1 cellular context compared by ENCODE assay signal in genomic region chr22:39367040-39367439, GRCh38.
TF ChIP-seq lines count a peak whose summit lies in the region.

No MANE protein-coding gene starts in this region.

TF ChIP-seq in WTC11, 78 proteins besides CTCF, POLR2A, EP300 and RAD21 (continued from another document):
- TF ChIP-seq SP1 (CRISPR knock-in tag; conservative IDR thresholded peaks at IDR 0.05) (no peak), ESRRA (CRISPR knock-in tag; IDR thresholded peaks at IDR 0.05; ENCODE audit: borderline replicate concordance) (no peak), SOX15 (CRISPR knock-in tag; IDR thresholded peaks at IDR 0.05) (no peak)
TF ChIP-seq in WTC11: peak in this region for 0.
